Comparison of ENCODE assay signal across 21 cellular contexts in genomic region chr22:42620084-42620483, GRCh38. TPM values are rescaled to one million over a fixed set of nuclear protein-coding genes. Genes with fewer than 3 reads are reported as not detected.
DNase-seq lines count a peak whose midpoint lies in the region; ATAC-seq and TF ChIP-seq lines count a peak whose summit lies in the region.
"Had no signal": no experiment of that assay in that cellular context is flagged by ENCODE, and none has a peak within 500 bp of the region (broad histone marks: within the 10 kb centered on the region; RNA-seq: fewer than 3 reads in every experiment).

No MANE protein-coding gene starts in this region.

- no peak overlapping the region for H3K4me3 Mint-ChIP-seq in activated T-cell treated with anti-CD3 and anti-CD28 coated beads, Interleukin-2, amount 50 U/mL, for 4 hours
- H3K4me3 Mint-ChIP-seq: CD14-positive monocyte; dendritic cell treated with granulocyte-macrophage colony-stimulating factor and Interleukin-4, amounts not matched to agents 40 ng/mL and 50 ng/mL, for 4 days; stimulated activated naive CD8-positive, alpha-beta T cell treated with anti-CD3 and anti-CD28 coated beads, Interleukin-15, Interleukin-2, amounts not matched to agents 100 ng/mL and 50 ng/mL, for 24 hours had no signal

- peaks cover 4% of the 10 kb centered on the region for H3K36me3 Mint-ChIP-seq in activated T-cell treated with anti-CD3 and anti-CD28 coated beads, Interleukin-2, amount 50 U/mL, for 4 hours (ENCODE audit: insufficient read depth)

- DNase-seq in adrenal gland (no peak), HuH-7.5 (ENCODE audit: low spot score) (no peak)
- no peak for DNase-seq in activated T-cell treated with anti-CD3 and anti-CD28 coated beads, Interleukin-2, amount 50 U/mL, for 4 hours
- DNase-seq in activated CD8-positive, alpha-beta memory T cell treated with anti-CD3 and anti-CD28 coated beads for 24 hours = no peak
- DNase-seq: activated CD4-positive, alpha-beta T cell treated with anti-CD3 and anti-CD28 coated beads, Interleukin-2, amount 50 U/mL, for 48 hours; activated naive CD4-positive, alpha-beta T cell; activated T-cell treated with anti-CD3 and anti-CD28 coated beads for 4 hours; NCI-H1417 treated with DMSO at 0.1 percent for 48 hours; NCI-H526; retina; Right ventricle myocardium superior had no signal

- H3K4me2 ChIP-seq in BLaER1 = no peak overlapping the region
- H3K4me2 ChIP-seq in skeletal muscle satellite cell (ENCODE audit: low read length) = peak overlapping the region; percentile 62

- peaks cover 10% of the 10 kb centered on the region for H3K4me1 Mint-ChIP-seq in activated T-cell treated with anti-CD3 and anti-CD28 coated beads, Interleukin-2, amount 50 U/mL, for 4 hours (ENCODE audit: low read depth)

- 92 to 100% (median 92%) methylated on average over 2 to 4 of the region's 4 CpGs for WGBS in adrenal gland, 4 donors
- no CpG with 5 or more reads among the region's 4 CpGs for WGBS in gastroesophageal sphincter (ENCODE audit: low coverage in 1 of 2), 2 donors

- H3K27me3 ChIP-seq in BLaER1 = no peaks in the 10 kb centered on the region
- no peaks in the 10 kb centered on the region for H3K27me3 ChIP-seq in adrenal gland
- no peaks in the 10 kb centered on the region for H3K27me3 ChIP-seq in gastroesophageal sphincter
- no peaks in the 10 kb centered on the region for H3K27me3 ChIP-seq in skeletal muscle satellite cell (ENCODE audit: control insufficient read depth, insufficient read depth, low read length)

- TF ChIP-seq EP300 in gastroesophageal sphincter (IDR thresholded peaks at IDR 0.05) = no peak

- peak overlapping the region; percentile 28; the same call in 1 of the 2 replicates for H3K27ac ChIP-seq in BLaER1
- peak overlapping the region in 4 of 5 donors; percentile 43 to 82 (median 62) for H3K27ac ChIP-seq in adrenal gland
- peak overlapping the region in 3 of 4 donors; percentile 64 to 79 (median 68) for H3K27ac ChIP-seq in gastroesophageal sphincter

- H3K4me1 ChIP-seq in BLaER1 = peaks cover 77% of the 10 kb centered on the region
- peaks cover 11 to 16% of the 10 kb centered on the region in 2 donors for H3K4me1 ChIP-seq in adrenal gland (replicated peaks in 1 of 2)
- H3K4me1 ChIP-seq in gastroesophageal sphincter = peaks cover 0 to 70% (median 12%) of the 10 kb centered on the region in 3 donors
- H3K4me1 ChIP-seq in skeletal muscle satellite cell (ENCODE audit: control insufficient read depth, insufficient read depth, low read length) = peaks cover 37% of the 10 kb centered on the region

- ATAC-seq in gastroesophageal sphincter (no peak), GM21423 (IDR thresholded peaks at IDR 0.05; ENCODE audit: unreplicated experiment) (no peak)
- ATAC-seq in activated T-cell treated with anti-CD3 and anti-CD28 coated beads, Interleukin-2, amount 50 U/mL, for 4 hours = no peak

- H3K9me3 Mint-ChIP-seq in activated T-cell treated with anti-CD3 and anti-CD28 coated beads, Interleukin-2, amount 50 U/mL, for 4 hours = no peaks in the 10 kb centered on the region
- H3K9me3 Mint-ChIP-seq: dendritic cell treated with granulocyte-macrophage colony-stimulating factor and Interleukin-4, amounts not matched to agents 40 ng/mL and 50 ng/mL, for 4 days; neural crest cell; stimulated activated naive CD8-positive, alpha-beta T cell treated with anti-CD3 and anti-CD28 coated beads, Interleukin-15, Interleukin-2, amounts not matched to agents 100 ng/mL and 50 ng/mL, for 24 hours had no signal

- H3K9me3 ChIP-seq in BLaER1 = no peaks in the 10 kb centered on the region
- H3K9me3 ChIP-seq in adrenal gland (replicated peaks in 1 of 3) = no peaks in the 10 kb centered on the region
- H3K9me3 ChIP-seq in gastroesophageal sphincter = no peaks in the 10 kb centered on the region
- H3K9me3 ChIP-seq in skeletal muscle satellite cell (replicated peaks; ENCODE audit: low read length) = no peaks in the 10 kb centered on the region

- TF ChIP-seq POLR2A in adrenal gland (IDR thresholded peaks at IDR 0.05) = no peak
- TF ChIP-seq POLR2A in gastroesophageal sphincter (IDR thresholded peaks at IDR 0.05) = no peak

- no peak overlapping the region for H3K9ac ChIP-seq in BLaER1
- peak overlapping the region; percentile 33 for H3K9ac ChIP-seq in skeletal muscle satellite cell (ENCODE audit: low read depth, low read length)

- H4K20me1 ChIP-seq in BLaER1 = peaks cover 33% of the 10 kb centered on the region

- H3K27me3 Mint-ChIP-seq in activated T-cell treated with anti-CD3 and anti-CD28 coated beads, Interleukin-2, amount 50 U/mL, for 4 hours (ENCODE audit: low read depth) = no peaks in the 10 kb centered on the region
- H3K27me3 Mint-ChIP-seq: dendritic cell treated with granulocyte-macrophage colony-stimulating factor and Interleukin-4, amounts not matched to agents 40 ng/mL and 50 ng/mL, for 4 days had no signal

- intact Hi-C loops in adrenal gland (cut with DNase I) = no loop called here

- TF ChIP-seq CTCF in adrenal gland (IDR thresholded peaks at IDR 0.05) (no peak), gastroesophageal sphincter (IDR thresholded peaks at IDR 0.05) (no peak)

- H3K4me3 ChIP-seq in BLaER1 = no peak overlapping the region
- H3K4me3 ChIP-seq in adrenal gland = no peak overlapping the region
- no peak overlapping the region for H3K4me3 ChIP-seq in gastroesophageal sphincter
- no peak overlapping the region for H3K4me3 ChIP-seq in skeletal muscle satellite cell (ENCODE audit: low read length)

- peaks cover 22% of the 10 kb centered on the region for H3K36me3 ChIP-seq in BLaER1
- peaks cover 0 to 39% of the 10 kb centered on the region in 2 donors for H3K36me3 ChIP-seq in adrenal gland (replicated peaks in 1 of 2)
- peaks cover 0 to 52% of the 10 kb centered on the region in 2 donors for H3K36me3 ChIP-seq in gastroesophageal sphincter
- H3K36me3 ChIP-seq in skeletal muscle satellite cell (ENCODE audit: insufficient read depth, low read length) = peaks cover 35% of the 10 kb centered on the region

RNA-seq across cellular contexts. Expression of gene POLDIP3, which starts 5.4 kb away (rescaled TPM):
- total RNA-seq in adrenal gland (10 to 100 TPM; 32.1 to 80.2 (median 54.5) TPM), gastroesophageal sphincter (10 to 100 TPM; 30.6 to 50.7 (median 37.2) TPM)
- 10 to 100 TPM; 18.7 to 66.1 (median 24.1) TPM for polyA plus RNA-seq in adrenal gland
- total RNA-seq in skeletal muscle satellite cell (2012; rRNA removed) = 20.5 and 21.0 TPM in 2 replicates
- 10 to 100 TPM; 71.8 to 82.6 (median 77.1) TPM for total RNA-seq in activated T-cell treated with anti-CD3 and anti-CD28 coated beads, Interleukin-2, amount 50 U/mL, for 4 hours

RNA-seq across cellular contexts. Expression of gene ATP5MGL, which starts 20.3 kb away (rescaled TPM):
- under 1 TPM in 4 of 8 donors, not detected in 4; 0.31 to 0.86 (median 0.57) TPM for total RNA-seq in adrenal gland
- not detected for polyA plus RNA-seq in adrenal gland
- 1 to 10 TPM in 1 of 4 donors, not detected in 3; 1.8 TPM for total RNA-seq in gastroesophageal sphincter
- total RNA-seq in skeletal muscle satellite cell (2012; rRNA removed) = 0.22 and 1.3 TPM in 2 replicates
- 1 to 10 TPM in 2 of 3 donors, under 1 TPM in 1; 0.71 to 1.2 (median 1.2) TPM for total RNA-seq in activated T-cell treated with anti-CD3 and anti-CD28 coated beads, Interleukin-2, amount 50 U/mL, for 4 hours
- total RNA-seq: G401, M059J had no signal

RNA-seq across cellular contexts. Expression of gene CYB5R3, which starts 29.1 kb away (rescaled TPM):
- total RNA-seq in adrenal gland (100 to 1,000 TPM; 187 to 578 (median 365) TPM), gastroesophageal sphincter (100 to 1,000 TPM; 127 to 268 (median 155) TPM)
- polyA plus RNA-seq in adrenal gland = 100 to 1,000 TPM; 101 to 313 (median 201) TPM
- total RNA-seq in skeletal muscle satellite cell (2012; rRNA removed) = 56.8 and 86.9 TPM in 2 replicates
- total RNA-seq in activated T-cell treated with anti-CD3 and anti-CD28 coated beads, Interleukin-2, amount 50 U/mL, for 4 hours = 10 to 100 TPM; 58.5 to 74.2 (median 73.8) TPM
